ENCODE assay signal across 19 cellular contexts in the genomic region with DNA sequence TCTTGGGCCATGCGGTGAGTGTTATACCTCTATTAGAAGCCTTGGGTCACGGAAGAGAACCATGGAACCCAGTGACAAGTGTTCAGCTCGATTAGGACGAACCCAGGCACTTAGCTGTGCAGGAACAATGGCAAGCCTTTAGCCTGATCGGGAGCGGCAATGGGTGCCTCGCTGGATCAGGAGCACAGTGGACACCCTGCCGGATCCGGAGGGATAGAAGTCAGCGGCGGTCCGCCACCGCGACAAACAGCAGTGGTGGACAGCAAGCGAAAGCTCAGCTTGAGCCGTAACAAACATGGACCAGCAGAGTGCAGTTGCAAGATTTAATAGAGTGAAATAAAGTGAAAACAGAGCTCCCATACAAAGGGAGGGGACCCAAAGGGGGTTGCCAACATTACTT. TPM values are rescaled to one million over a fixed set of nuclear protein-coding genes. Genes with fewer than 3 reads are reported as not detected.
"Had no signal": no experiment of that assay in that cellular context is flagged by ENCODE, and none has a peak within 500 bp of the region (broad histone marks: within the 10 kb centered on the region; RNA-seq: fewer than 3 reads in every experiment).

No MANE protein-coding gene starts in this region.

RNA-seq across cellular contexts. Expression of a gene that starts 24.2 kb away (rescaled TPM):
- total RNA-seq: activated naive CD4-positive, alpha-beta T cell treated with anti-CD3 and anti-CD28 coated beads for 36 hours; activated naive CD4-positive, alpha-beta T cell treated with anti-CD3 and anti-CD28 coated beads, Interleukin-2, amount 50 U/mL, for 72 hours; activated naive CD8-positive, alpha-beta T cell treated with anti-CD3 and anti-CD28 coated beads for 36 hours; activated naive CD8-positive, alpha-beta T cell treated with anti-CD3 and anti-CD28 coated beads, Interleukin-2, amount 10 ng/mL, durations not matched to agents 7 days and 5 days; activated T-cell treated with anti-CD3 and anti-CD28 coated beads, Interleukin-2, amount 50 U/mL, for 72 hours; activated T-helper 1 cell treated with anti-CD3 and anti-CD28 coated beads, Interleukin-12 subunit alpha, Interleukin-12 subunit beta, Interleukin-2, Interleukin-4 antibody, amounts not matched to agents 30 ng/mL and 10 ng/mL and 1 ng/mL, durations not matched to agents 14 hours and 24 hours and 36 hours; activated T-helper 17 cell treated with anti-CD3 and anti-CD28 coated beads, Interleukin-2, amount 50 U/mL, for 72 hours; activated T-helper 2 cell treated with anti-CD3 and anti-CD28 coated beads, Interferon-gamma antibody, Interleukin-2, Interleukin-4, amounts not matched to agents 10 μg/mL and 5 μg/mL and 100 μg/mL, durations not matched to agents 14 hours and 24 hours and 36 hours; aorta; ascending aorta; astrocyte; body of pancreas; breast epithelium; cardiac muscle cell; cardiac septum; cerebellum; chondrocyte had no signal

RNA-seq across cellular contexts. Expression of a gene that starts 38.1 kb away (rescaled TPM):
- total RNA-seq: activated naive CD4-positive, alpha-beta T cell treated with anti-CD3 and anti-CD28 coated beads for 36 hours; activated naive CD4-positive, alpha-beta T cell treated with anti-CD3 and anti-CD28 coated beads, Interleukin-2, amount 50 U/mL, for 72 hours; activated naive CD8-positive, alpha-beta T cell treated with anti-CD3 and anti-CD28 coated beads for 36 hours; activated naive CD8-positive, alpha-beta T cell treated with anti-CD3 and anti-CD28 coated beads, Interleukin-2, amount 10 ng/mL, durations not matched to agents 7 days and 5 days; activated T-cell treated with anti-CD3 and anti-CD28 coated beads, Interleukin-2, amount 50 U/mL, for 4 hours; activated T-cell treated with anti-CD3 and anti-CD28 coated beads, Interleukin-2, amount 50 U/mL, for 72 hours; activated T-helper 1 cell treated with anti-CD3 and anti-CD28 coated beads, Interleukin-12 subunit alpha, Interleukin-12 subunit beta, Interleukin-2, Interleukin-4 antibody, amounts not matched to agents 30 ng/mL and 10 ng/mL and 1 ng/mL, durations not matched to agents 14 hours and 24 hours and 36 hours; activated T-helper 17 cell treated with anti-CD3 and anti-CD28 coated beads, Interleukin-2, amount 50 U/mL, for 72 hours; activated T-helper 2 cell treated with anti-CD3 and anti-CD28 coated beads, Interferon-gamma antibody, Interleukin-2, Interleukin-4, amounts not matched to agents 10 μg/mL and 5 μg/mL and 100 μg/mL, durations not matched to agents 14 hours and 24 hours and 36 hours; adrenal gland; aorta; ascending aorta; astrocyte; body of pancreas; cardiac septum; cerebellum; chondrocyte had no signal
